15 cellular contexts compared by ENCODE assay signal in genomic region chr17:17853811-17854527, GRCh38. TPM values are rescaled to one million over a fixed set of nuclear protein-coding genes. Genes with fewer than 3 reads are reported as not detected.
DNase-seq lines count a peak whose midpoint lies in the region; ATAC-seq and TF ChIP-seq lines count a peak whose summit lies in the region.
"Had no signal": no experiment of that assay in that cellular context is flagged by ENCODE, and none has a peak within 500 bp of the region (broad histone marks: within the 10 kb centered on the region; RNA-seq: fewer than 3 reads in every experiment).

No MANE protein-coding gene starts in this region.

- WGBS in upper lobe of left lung, 2 donors = 88 to 89% methylated on average over 8 of the region's 8 CpGs
- WGBS in esophagus muscularis mucosa = 87% methylated on average over 8 of the region's 8 CpGs

- no peaks in the 10 kb centered on the region for H3K36me3 ChIP-seq in upper lobe of left lung
- H3K36me3 ChIP-seq in esophagus muscularis mucosa = peaks cover 0 to 16% (median 2%) of the 10 kb centered on the region in 4 donors
- H3K36me3 ChIP-seq: BE2C had no signal

- peaks cover 23 to 36% (median 31%) of the 10 kb centered on the region in 4 donors for H3K4me1 ChIP-seq in upper lobe of left lung
- peaks cover 26 to 53% (median 48%) of the 10 kb centered on the region in 4 donors for H3K4me1 ChIP-seq in esophagus muscularis mucosa
- H3K4me1 ChIP-seq: BE2C had no signal

- no peaks in the 10 kb centered on the region for H3K27me3 ChIP-seq in upper lobe of left lung
- H3K27me3 ChIP-seq in esophagus muscularis mucosa = no peaks in the 10 kb centered on the region
- H3K27me3 ChIP-seq: BE2C had no signal

- no peak for TF ChIP-seq CTCF in upper lobe of left lung (IDR thresholded peaks at IDR 0.05)
- TF ChIP-seq CTCF in esophagus muscularis mucosa (IDR thresholded peaks at IDR 0.05) = no peak

- no peak for ATAC-seq in upper lobe of left lung (ENCODE audit: low FRiP score in 2 of 2)
- ATAC-seq in GM18873 (IDR thresholded peaks at IDR 0.05; ENCODE audit: low FRiP score, unreplicated experiment) = no peak
- ATAC-seq: left cardiac atrium had no signal

- H3K27ac ChIP-seq in epithelial cell of prostate (peak overlapping the region; percentile 79), upper lobe of left lung (peak overlapping the region in 3 of 4 donors; percentile 0 to 46 (median 14)), esophagus muscularis mucosa (replicated peaks in 1 of 4) (peak overlapping the region in 2 of 4 donors; percentile 0 to 5)
- H3K27ac ChIP-seq: SK-N-MC had no signal

- TF ChIP-seq EP300 in upper lobe of left lung (IDR thresholded peaks at IDR 0.05) = no peak
- TF ChIP-seq EP300 in esophagus muscularis mucosa (IDR thresholded peaks at IDR 0.05) = no peak

- H3K4me3 ChIP-seq in upper lobe of left lung = no peak overlapping the region
- H3K4me3 ChIP-seq in esophagus muscularis mucosa = no peak overlapping the region
- H3K4me3 ChIP-seq: SK-N-MC had no signal

- intact Hi-C loops in esophagus muscularis mucosa (cut with DNase I) = no loop called here

- peak; percentile 77 for DNase-seq in stimulated activated CD4-positive, alpha-beta T cell treated with anti-CD3 and anti-CD28 coated beads, Interleukin-15, amount 100 ng/mL, for 24 hours
- no peak for DNase-seq in stimulated activated CD4-positive, alpha-beta T cell treated with anti-CD3 and anti-CD28 coated beads, Interleukin-4, amount 100 ng/mL, for 1 hour
- peak; percentile 58 to 72 for DNase-seq in activated CD4-positive, alpha-beta T cell treated with anti-CD3 and anti-CD28 coated beads, Interleukin-2, amount 50 U/mL, for 48 hours
- no peak for DNase-seq in epithelial cell of prostate (ENCODE audit: low read depth, low spot score)
- no peak for DNase-seq in upper lobe of left lung
- DNase-seq in esophagus muscularis mucosa (ENCODE audit: extremely low spot score) = no peak
- DNase-seq in SIG-M5 (lab: John Stamatoyannopoulos, UW) = no peak
- DNase-seq: BE2C; effector CD8-positive, alpha-beta T cell; GDM1; left cardiac atrium; NCI-H1694; NCI-H69 had no signal

- no peaks in the 10 kb centered on the region for H3K9me3 ChIP-seq in upper lobe of left lung
- H3K9me3 ChIP-seq in esophagus muscularis mucosa = no peaks in the 10 kb centered on the region
- H3K9me3 ChIP-seq: BE2C had no signal

- no peak for TF ChIP-seq POLR2A in upper lobe of left lung (IDR thresholded peaks at IDR 0.05)
- TF ChIP-seq POLR2A in esophagus muscularis mucosa (IDR thresholded peaks at IDR 0.05; ENCODE audit: low read depth) = no peak

RNA-seq across cellular contexts. Expression of gene SREBF1, which starts 17.2 kb away (rescaled TPM):
- 100 to 1,000 TPM in 3 of 6 donors, 10 to 100 TPM in 3; 64.2 to 579 (median 123) TPM for total RNA-seq in upper lobe of left lung
- 10 to 100 TPM; 28.1 to 62.6 (median 39.7) TPM for total RNA-seq in esophagus muscularis mucosa

Comparison
In these comparisons a context has a peak if more than half of its experiments do, and no peak if none do; other contexts are left out.
1. DNase-seq: peak in stimulated activated CD4-positive, alpha-beta T cell treated with anti-CD3 and anti-CD28 coated beads, Interleukin-15, amount 100 ng/mL, for 24 hours (single experiment) and activated CD4-positive, alpha-beta T cell treated with anti-CD3 and anti-CD28 coated beads, Interleukin-2, amount 50 U/mL, for 48 hours (2 of 2); none in stimulated activated CD4-positive, alpha-beta T cell treated with anti-CD3 and anti-CD28 coated beads, Interleukin-4, amount 100 ng/mL, for 1 hour (single experiment), epithelial cell of prostate (single experiment), upper lobe of left lung (0 of 2), esophagus muscularis mucosa (single experiment) and SIG-M5 (single experiment).